In the genomic region with DNA sequence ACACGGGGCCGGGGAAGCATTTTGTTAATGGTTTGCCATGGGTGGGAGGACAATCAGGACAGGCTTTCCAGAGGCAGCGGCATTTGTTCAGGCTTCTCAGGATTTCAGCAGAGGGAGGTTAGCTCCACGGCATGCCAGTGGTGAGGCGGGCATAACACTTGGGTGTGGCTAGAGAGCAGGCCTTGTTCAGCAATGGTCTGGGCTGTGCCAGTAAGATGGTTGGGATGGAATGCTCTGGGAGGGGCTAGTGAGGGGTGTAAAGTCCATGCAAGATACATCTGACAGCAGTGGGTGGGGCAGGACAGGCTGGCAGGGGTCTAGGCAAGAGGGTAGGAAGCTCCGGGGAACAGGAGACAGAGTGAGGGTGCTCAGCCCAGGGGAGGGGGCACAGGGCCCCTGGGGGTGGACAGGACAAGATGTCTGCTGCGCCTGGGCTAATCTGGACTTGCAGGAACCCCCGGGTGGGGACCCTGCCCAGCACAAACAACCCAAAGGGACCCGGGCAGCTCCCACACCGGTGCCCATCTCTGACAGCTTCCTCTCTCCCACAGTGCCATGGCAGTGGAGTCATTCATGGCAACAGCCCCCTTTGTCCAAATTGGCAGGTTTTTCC, we compare ENCODE assay signal across 19 cellular contexts. TPM values are rescaled to one million over a fixed set of nuclear protein-coding genes. Genes with fewer than 3 reads are reported as not detected.
DNase-seq lines count a peak whose midpoint lies in the region; ATAC-seq and TF ChIP-seq lines count a peak whose summit lies in the region.
"Had no signal": no experiment of that assay in that cellular context is flagged by ENCODE, and none has a peak within 500 bp of the region (broad histone marks: within the 10 kb centered on the region; RNA-seq: fewer than 3 reads in every experiment).

No MANE protein-coding gene starts in this region.

- TF ChIP-seq CTCF in endothelial cell (IDR thresholded peaks at IDR 0.05; ENCODE audit: unreplicated experiment), result no peak
- TF ChIP-seq CTCF in omental fat pad (IDR thresholded peaks at IDR 0.05), result no peak

- H3K4me1 Mint-ChIP-seq in T-helper 1 cell treated with Interleukin-12 subunit alpha and Interleukin-12 subunit beta and Interleukin-4 antibody, amounts not matched to agents 30 μg/mL and 1 μg/mL, for 36 hours (ENCODE audit: low read depth), result peaks cover 10% of the 10 kb centered on the region
- peaks cover 3% of the 10 kb centered on the region for H3K4me1 Mint-ChIP-seq in endothelial cell (ENCODE audit: unreplicated experiment)

- no peak overlapping the region for H3K4me3 Mint-ChIP-seq in T-helper 1 cell treated with Interleukin-12 subunit alpha and Interleukin-12 subunit beta and Interleukin-4 antibody, amounts not matched to agents 30 μg/mL and 1 μg/mL, for 36 hours
- H3K4me3 Mint-ChIP-seq in endothelial cell (ENCODE audit: unreplicated experiment), result no peak overlapping the region
- H3K4me3 Mint-ChIP-seq: activated CD4-positive, alpha-beta memory T cell treated with anti-CD3 and anti-CD28 coated beads for 36 hours; activated T-cell treated with anti-CD3 and anti-CD28 coated beads, Interleukin-2, amount 50 U/mL, for 4 hours; memory B cell had no signal

- no peaks in the 10 kb centered on the region for H3K27me3 Mint-ChIP-seq in T-helper 1 cell treated with Interleukin-12 subunit alpha and Interleukin-12 subunit beta and Interleukin-4 antibody, amounts not matched to agents 30 μg/mL and 1 μg/mL, for 36 hours (ENCODE audit: low read depth)
- peaks cover 3% of the 10 kb centered on the region for H3K27me3 Mint-ChIP-seq in endothelial cell (ENCODE audit: unreplicated experiment)
- H3K27me3 Mint-ChIP-seq: activated CD4-positive, alpha-beta memory T cell treated with anti-CD3 and anti-CD28 coated beads for 36 hours; memory B cell had no signal

- peak overlapping the region; percentile 11 for H3K27ac Mint-ChIP-seq in T-helper 1 cell treated with Interleukin-12 subunit alpha and Interleukin-12 subunit beta and Interleukin-4 antibody, amounts not matched to agents 30 μg/mL and 1 μg/mL, for 36 hours
- H3K27ac Mint-ChIP-seq in endothelial cell (ENCODE audit: unreplicated experiment), result peak overlapping the region; percentile 9
- H3K27ac Mint-ChIP-seq: activated CD4-positive, alpha-beta memory T cell treated with anti-CD3 and anti-CD28 coated beads for 36 hours; memory B cell had no signal

- intact Hi-C loops in head of caudate nucleus (cut with DNase I), result no loop called here

- ATAC-seq in omental fat pad (ENCODE audit: low FRiP score) (peak; percentile 35), GM19467 (IDR thresholded peaks at IDR 0.05; ENCODE audit: unreplicated experiment) (no peak)
- ATAC-seq: activated T-cell treated with anti-CD3 and anti-CD28 coated beads, Interleukin-2, amount 50 U/mL, for 4 hours; Panc1 had no signal

- no peaks in the 10 kb centered on the region for H3K9me3 Mint-ChIP-seq in T-helper 1 cell treated with Interleukin-12 subunit alpha and Interleukin-12 subunit beta and Interleukin-4 antibody, amounts not matched to agents 30 μg/mL and 1 μg/mL, for 36 hours
- H3K9me3 Mint-ChIP-seq in endothelial cell (ENCODE audit: unreplicated experiment), result no peaks in the 10 kb centered on the region
- H3K9me3 Mint-ChIP-seq: activated CD4-positive, alpha-beta memory T cell treated with anti-CD3 and anti-CD28 coated beads for 36 hours; activated T-cell treated with anti-CD3 and anti-CD28 coated beads, Interleukin-2, amount 50 U/mL, for 4 hours; memory B cell had no signal

- no peak for DNase-seq in T-helper 1 cell
- peak; percentile 63 for DNase-seq in NCI-H226
- DNase-seq in endothelial cell (ENCODE audit: low spot score), result no peak
- no peak for DNase-seq in omental fat pad (ENCODE audit: low spot score)
- no peak for DNase-seq in D341Med (ENCODE audit: low spot score)
- no peak for DNase-seq in head of caudate nucleus
- DNase-seq: activated CD4-positive, alpha-beta memory T cell treated with anti-CD3 and anti-CD28 coated beads for 36 hours; activated CD4-positive, CD25-positive, alpha-beta regulatory T cell; activated T-cell treated with anti-CD3 and anti-CD28 coated beads, Interleukin-2, amount 50 U/mL, for 4 hours; BE2C; NCI-H1105 treated with DMSO at 0.1 percent for 48 hours; NCI-H2081; NK-92 treated with Interleukin-12 subunit alpha and Interleukin-12 subunit beta, amount 100 ng/mL, for 24 hours; stimulated activated CD4-positive, alpha-beta T cell treated with anti-CD3 and anti-CD28 coated beads, Interleukin-2, amount 100 ng/mL, for 48 hours; uterus had no signal

- peaks cover 42% of the 10 kb centered on the region for H3K36me3 Mint-ChIP-seq in T-helper 1 cell treated with Interleukin-12 subunit alpha and Interleukin-12 subunit beta and Interleukin-4 antibody, amounts not matched to agents 30 μg/mL and 1 μg/mL, for 36 hours (ENCODE audit: low read depth)
- peaks cover 58% of the 10 kb centered on the region for H3K36me3 Mint-ChIP-seq in endothelial cell (ENCODE audit: low read depth, unreplicated experiment)

RNA-seq across cellular contexts. Expression of gene TMEM43, which starts 8.4 kb away (rescaled TPM):
- total RNA-seq in endothelial cell (ENCODE audit: unreplicated experiment), result 31.9 TPM
- total RNA-seq in omental fat pad, result 100 to 1,000 TPM; 110 to 143 (median 140) TPM

RNA-seq across cellular contexts. Expression of gene CHCHD4, which starts 8.6 kb away (rescaled TPM):
- total RNA-seq in endothelial cell (ENCODE audit: unreplicated experiment), result 11.1 TPM
- 10 to 100 TPM; 11.4 to 19.1 (median 14.7) TPM for total RNA-seq in omental fat pad

RNA-seq across cellular contexts. Expression of gene XPC, which starts 45.1 kb away (rescaled TPM):
- total RNA-seq in endothelial cell (ENCODE audit: unreplicated experiment), result 35.6 TPM
- 10 to 100 TPM; 26.5 to 47.8 (median 33.8) TPM for total RNA-seq in omental fat pad

RNA-seq across cellular contexts. Expression of gene LSM3, which starts 45.3 kb away (rescaled TPM):
- 14.7 TPM for total RNA-seq in endothelial cell (ENCODE audit: unreplicated experiment)
- total RNA-seq in omental fat pad, result 10 to 100 TPM in 2 of 4 donors, 1 to 10 TPM in 2; 8.0 to 12.4 (median 10.9) TPM
